In genomic region chr19:13262450-13262849, GRCh38 we compare ENCODE assay signal across 8 cellular contexts.
DNase-seq lines count a peak whose midpoint lies in the region; ATAC-seq and TF ChIP-seq lines count a peak whose summit lies in the region.

No MANE protein-coding gene starts in this region.

- 52 to 55% methylated on average over 8 of the region's 8 CpGs for WGBS in tibial nerve, 2 donors

- in situ Hi-C loops in astrocyte of the cerebellum (cut with HindIII; ENCODE audit: low sequenced_read_pairs), result no loop called here

- H3K27me3 ChIP-seq in cardiac muscle cell (no peaks in the 10 kb centered on the region), tibial nerve (no peaks in the 10 kb centered on the region)

- peak; percentile 53 for TF ChIP-seq CTCF in cardiac muscle cell (IDR thresholded peaks at IDR 0.05; ENCODE audit: low read depth, low read length)
- peak; percentile 34 for TF ChIP-seq CTCF in astrocyte of the cerebellum (IDR thresholded peaks at IDR 0.05; ENCODE audit: low read depth, low read length, missing control alignments)
- peak; percentile 39 to 77 (median 48) for TF ChIP-seq CTCF in tibial nerve (IDR thresholded peaks at IDR 0.05)

- TF ChIP-seq POLR2A in tibial nerve (IDR thresholded peaks at IDR 0.05), result no peak

- intact Hi-C loops in Right ventricle myocardium inferior (cut with DNase I), result loop anchor here (2.0 kb wide), 2 partner anchors 68 to 284 kb away; no protein-coding TSS in a partner anchor

- H3K36me3 ChIP-seq in cardiac muscle cell (no peaks in the 10 kb centered on the region), tibial nerve (no peaks in the 10 kb centered on the region)

- TF ChIP-seq EP300 in tibial nerve (IDR thresholded peaks at IDR 0.05), result no peak

- DNase-seq in cardiac muscle cell (ENCODE audit: low read depth in 1 of 2, low spot score in 1 of 2) (peak; percentile 53 to 69), Right ventricle myocardium inferior (ENCODE audit: missing footprints) (no peak), NCI-H1105 treated with DMSO at 0.1 percent for 48 hours (lab: John Stamatoyannopoulos, UW) (peak; percentile 34), astrocyte of the cerebellum (ENCODE audit: low read depth) (peak; percentile 33), iris pigment epithelial cell (ENCODE audit: low read depth) (peak; percentile 45), tibial nerve (ENCODE audit: low spot score in 2 of 2) (no peak), activated gamma-delta T cell (lab: John Stamatoyannopoulos, UW) (no peak)

- ATAC-seq in Right ventricle myocardium inferior (no peak), HG02840 (IDR thresholded peaks at IDR 0.05; ENCODE audit: low FRiP score, unreplicated experiment) (no peak)

- H3K27ac ChIP-seq in cardiac muscle cell (no peak overlapping the region), tibial nerve (no peak overlapping the region)

- H3K9me3 ChIP-seq in cardiac muscle cell (ENCODE audit: low read depth) (no peaks in the 10 kb centered on the region), tibial nerve (no peaks in the 10 kb centered on the region)

- H3K4me3 ChIP-seq in cardiac muscle cell, result no peak overlapping the region
- no peak overlapping the region for H3K4me3 ChIP-seq in astrocyte of the cerebellum (ENCODE audit: low read depth, low read length)
- no peak overlapping the region for H3K4me3 ChIP-seq in tibial nerve

- H3K4me1 ChIP-seq in cardiac muscle cell (ENCODE audit: low read depth) (no peaks in the 10 kb centered on the region), tibial nerve (no peaks in the 10 kb centered on the region)

Comparison
In these comparisons a context has a peak if more than half of its experiments do, and no peak if none do; other contexts are left out.
1. DNase-seq: peak in cardiac muscle cell (2 of 2), NCI-H1105 treated with DMSO at 0.1 percent for 48 hours (single experiment), astrocyte of the cerebellum (single experiment) and iris pigment epithelial cell (single experiment); none in Right ventricle myocardium inferior (single experiment), tibial nerve (0 of 2) and activated gamma-delta T cell (single experiment).
2. Peak in every context shown above with its lines, with median percentiles within 50 percentile points of each other: CTCF ChIP-seq.